In the genomic region with DNA sequence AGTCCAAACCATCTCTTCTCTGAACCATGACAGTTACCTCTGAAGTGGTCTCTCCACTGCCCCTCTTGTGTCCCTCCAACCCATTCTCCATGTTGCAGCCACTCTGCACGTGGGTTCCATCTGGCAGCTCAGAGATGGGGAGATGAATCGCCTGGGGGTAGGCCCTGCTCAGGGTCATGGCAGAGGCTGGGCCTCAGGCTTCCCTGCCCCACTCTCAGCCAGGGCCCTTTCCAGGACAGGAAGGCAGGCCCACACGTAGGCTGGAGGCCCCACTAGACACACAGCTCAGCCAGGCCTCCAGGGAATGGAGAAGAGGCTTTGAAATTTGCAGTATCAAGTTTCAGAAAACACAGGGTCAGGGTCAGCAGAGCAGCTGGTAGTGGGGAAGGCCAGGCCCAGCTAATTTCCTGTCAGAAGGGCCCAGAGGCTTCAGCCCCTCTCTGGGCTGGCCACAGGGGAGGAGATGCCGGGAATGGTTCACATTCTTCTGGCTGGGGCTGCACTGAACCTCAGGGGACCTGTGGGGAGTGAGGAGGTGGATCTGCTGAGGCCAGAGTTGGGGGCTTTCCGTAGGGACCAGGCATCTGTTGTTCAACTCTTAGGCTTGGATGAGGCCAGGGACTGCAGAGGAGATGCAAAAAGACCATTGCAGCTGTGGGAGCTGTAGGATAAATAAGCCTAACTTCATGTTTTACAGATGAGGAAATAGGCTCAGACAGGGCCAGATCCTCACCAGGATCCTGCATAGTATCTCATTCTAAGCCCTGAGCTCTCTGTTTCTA, we compare ENCODE assay signal across 8 cellular contexts.
A peak's percentile ranks its signal among the peaks of the same experiment; 100 is the strongest.
DNase-seq lines count a peak whose midpoint lies in the region; ATAC-seq and TF ChIP-seq lines count a peak whose summit lies in the region.

No MANE protein-coding gene starts in this region.

- no peak overlapping the region for H3K4me3 ChIP-seq in brain microvascular endothelial cell (ENCODE audit: low read depth, low read length)

- no peaks in the 10 kb centered on the region for H3K36me3 Mint-ChIP-seq in mesothelial cell of epicardium

- no peaks in the 10 kb centered on the region for H3K27me3 ChIP-seq in brain microvascular endothelial cell (replicated peaks)

- H3K9me3 Mint-ChIP-seq in mesothelial cell of epicardium: no peaks in the 10 kb centered on the region

- in situ Hi-C loops in brain microvascular endothelial cell (cut with HindIII; ENCODE audit: low pct_ligation_motif_present, low sequenced_read_pairs): no loop called here

- peak overlapping the region; percentile 18 for H3K4me3 Mint-ChIP-seq in mesothelial cell of epicardium

- peak; percentile 60 for ATAC-seq in HG02759 (IDR thresholded peaks at IDR 0.05; ENCODE audit: unreplicated experiment)

- peaks cover 42% of the 10 kb centered on the region for H3K4me1 Mint-ChIP-seq in mesothelial cell of epicardium

- peak overlapping the region; percentile 91 for H3K27ac Mint-ChIP-seq in mesothelial cell of epicardium

- no peak for TF ChIP-seq CTCF in brain microvascular endothelial cell (IDR thresholded peaks at IDR 0.05; ENCODE audit: low read depth, low read length, missing control alignments)
- TF ChIP-seq CTCF in mesothelial cell of epicardium (IDR thresholded peaks at IDR 0.05; ENCODE audit: unreplicated experiment): no peak

- H3K27ac ChIP-seq in brain microvascular endothelial cell: peak overlapping the region; percentile 80

- DNase-seq in AG08395 (ENCODE audit: low spot score) (peak; percentile 55), brain microvascular endothelial cell (peak; percentile 88), mesothelial cell of epicardium (ENCODE audit: low spot score in 2 of 2, unreplicated experiment in 2 of 2) (peak; percentile 27 to 55), NCI-H2107 treated with DMSO at 0.1 percent for 48 hours (lab: John Stamatoyannopoulos, UW; ENCODE audit: unreplicated experiment) (no peak), T-helper 9 cell (no peak), SKM-1 (lab: John Stamatoyannopoulos, UW; ENCODE audit: unreplicated experiment) (no peak)
- DNase-seq in activated CD4-positive, alpha-beta T cell treated with anti-CD3 and anti-CD28 coated beads, Interleukin-2, amount 50 U/mL, for 4 hours: no peak

- no peaks in the 10 kb centered on the region for H3K27me3 Mint-ChIP-seq in mesothelial cell of epicardium (ENCODE audit: low read depth)

- H3K36me3 ChIP-seq in brain microvascular endothelial cell (replicated peaks): no peaks in the 10 kb centered on the region

Comparison
In these comparisons a context has a peak if more than half of its experiments do, and no peak if none do; other contexts are left out.
1. DNase-seq: peak in AG08395 (single experiment), brain microvascular endothelial cell (single experiment) and mesothelial cell of epicardium (2 of 2); none in NCI-H2107 treated with DMSO at 0.1 percent for 48 hours (single experiment), T-helper 9 cell (single experiment), SKM-1 (single experiment) and activated CD4-positive, alpha-beta T cell treated with anti-CD3 and anti-CD28 coated beads, Interleukin-2, amount 50 U/mL, for 4 hours (0 of 2).